In genomic region chr9:83920942-83921707, GRCh38 we compare ENCODE assay signal across 1 cellular context.
TF ChIP-seq lines count a peak whose summit lies in the region.

TSS of gene KIF27 (minus strand) at chr9:83921432. CDS start at chr9:83915591, 5,841 bp downstream.

TF ChIP-seq in H1, 55 proteins besides CTCF, POLR2A, EP300 and RAD21:
- TF ChIP-seq BACH1 (IDR thresholded peaks at IDR 0.05; ENCODE audit: low read length) (peak; percentile 52; the same call in 1 of the 2 replicates), RFX5 (IDR thresholded peaks at IDR 0.05; ENCODE audit: borderline replicate concordance, low read depth, low read length) (no peak), JUN (IDR thresholded peaks at IDR 0.05; ENCODE audit: low read depth, low read length) (no peak), TAF7 (optimal IDR thresholded peaks at IDR 0.05; ENCODE audit: borderline replicate concordance, low read depth, low read length) (peak; percentile 95), E2F6 (IDR thresholded peaks at IDR 0.05) (peak; percentile 98), SIX5 (IDR thresholded peaks at IDR 0.05; ENCODE audit: low read depth, low read length) (no peak), NRF1 (IDR thresholded peaks at IDR 0.05; ENCODE audit: low read depth, low read length) (peak; percentile 10; the same call in 1 of the 2 replicates), CHD1 (IDR thresholded peaks at IDR 0.05; ENCODE audit: low read depth, low read length) (no peak), CBX5 (IDR thresholded peaks at IDR 0.05; ENCODE audit: low read depth, low read length) (no peak), ATF3 (IDR thresholded peaks at IDR 0.05; ENCODE audit: insufficient read depth, low read depth, low read length) (no peak), KDM5A (IDR thresholded peaks at IDR 0.05; ENCODE audit: low read length) (no peak), PHF8 (conservative IDR thresholded peaks at IDR 0.05; ENCODE audit: low read depth, low read length) (peak; percentile 82), SP2 (IDR thresholded peaks at IDR 0.05; ENCODE audit: low read length) (no peak), NANOG (IDR thresholded peaks at IDR 0.05; ENCODE audit: insufficient read depth, low read depth, low read length, poor library complexity, severe bottlenecking) (peak; percentile 54), TBP (IDR thresholded peaks at IDR 0.05; ENCODE audit: low read depth, low read length) (0 out of 2 replicates have a peak, but pooled peaks have one; percentile 14), RBBP5 (IDR thresholded peaks at IDR 0.05; ENCODE audit: borderline replicate concordance, low read depth, low read length) (peak; percentile 87), FOSL1 (IDR thresholded peaks at IDR 0.05; ENCODE audit: insufficient read depth, low read depth, low read length) (no peak), EGR1 (IDR thresholded peaks at IDR 0.05; ENCODE audit: borderline replicate concordance, low read depth, low read length) (no peak; the same call in 1 of the 2 replicates), BRCA1 (IDR thresholded peaks at IDR 0.05; ENCODE audit: low read depth, low read length) (no peak), ZNF274 (IDR thresholded peaks at IDR 0.05; ENCODE audit: borderline replicate concordance, extremely low read depth, low read length) (no peak), KDM4A (IDR thresholded peaks at IDR 0.05; ENCODE audit: low read depth, low read length, severe bottlenecking) (peak; percentile 86), CBX8 (IDR thresholded peaks at IDR 0.05; ENCODE audit: borderline replicate concordance, low read depth, low read length) (no peak), GTF2F1 (IDR thresholded peaks at IDR 0.05; ENCODE audit: borderline replicate concordance, low read depth, low read length) (peak; percentile 6; the same call in 1 of the 2 replicates), TCF12 (IDR thresholded peaks at IDR 0.05; ENCODE audit: low read depth, low read length) (peak; percentile 13; the same call in 1 of the 2 replicates), ATF2 (IDR thresholded peaks at IDR 0.05; ENCODE audit: low read length) (no peak), CHD2 (IDR thresholded peaks at IDR 0.05; ENCODE audit: low read length) (no peak), CEBPB (IDR thresholded peaks at IDR 0.05; ENCODE audit: low read depth, low read length) (no peak), RNF2 (IDR thresholded peaks at IDR 0.05; ENCODE audit: borderline replicate concordance, low read depth, low read length, missing control alignments, poor library complexity, severe bottlenecking) (no peak), BCL11A (IDR thresholded peaks at IDR 0.05; ENCODE audit: low read depth in 2 of 2, low read length in 2 of 2) (no peak), TEAD4 (IDR thresholded peaks at IDR 0.05; ENCODE audit: low read depth, low read length) (no peak), SUZ12 (IDR thresholded peaks at IDR 0.05; ENCODE audit: low read length) (no peak), SP1 (IDR thresholded peaks at IDR 0.05; ENCODE audit: low read depth, low read length) (no peak), SP4 (IDR thresholded peaks at IDR 0.05; ENCODE audit: low read length) (0 out of 2 replicates have a peak, but pooled peaks have one; percentile 59), POLR2AphosphoS5 (IDR thresholded peaks at IDR 0.05; ENCODE audit: low read depth, low read length) (peak; percentile 99), TAF1 (IDR thresholded peaks at IDR 0.05; ENCODE audit: low read depth, low read length) (peak; percentile 71), ASH2L (IDR thresholded peaks at IDR 0.05; ENCODE audit: low read length) (peak; percentile 66), SAP30 (IDR thresholded peaks at IDR 0.05; ENCODE audit: insufficient read depth, insufficient replicate concordance, low read length) (no peak), MAFK (IDR thresholded peaks at IDR 0.05; ENCODE audit: low read depth, low read length) (no peak), GABPA (IDR thresholded peaks at IDR 0.05; ENCODE audit: borderline replicate concordance, insufficient read depth, low read length) (peak; percentile 78; the same call in 1 of the 2 replicates), RXRA (IDR thresholded peaks at IDR 0.05; ENCODE audit: insufficient read depth, low read depth, low read length) (no peak), KDM1A (IDR thresholded peaks at IDR 0.05; ENCODE audit: borderline replicate concordance, low read length) (no peak), USF2 (IDR thresholded peaks at IDR 0.05; ENCODE audit: low read length) (no peak), CHD7 (IDR thresholded peaks at IDR 0.05; ENCODE audit: insufficient replicate concordance, low read length) (no peak), POU5F1 (IDR thresholded peaks at IDR 0.05; ENCODE audit: low read depth, low read length) (no peak), EZH2 (IDR thresholded peaks at IDR 0.05; ENCODE audit: low read depth, low read length, severe bottlenecking) (no peak), MAX (IDR thresholded peaks at IDR 0.05) (peak; percentile 98), HDAC2 (IDR thresholded peaks at IDR 0.05; ENCODE audit: borderline replicate concordance in 1 of 2, low read depth in 2 of 2, low read length in 2 of 2) (peak; percentile 20 to 74; a peak in 1 of 4 replicates), CREB1 (IDR thresholded peaks at IDR 0.05) (peak; percentile 71), SIN3A (conservative IDR thresholded peaks at IDR 0.05 in 1 of 2, IDR thresholded peaks at IDR 0.05 in 1 of 2; ENCODE audit: low read depth in 1 of 2, low read length in 2 of 2) (no peak; a peak in 1 of 4 replicates), YY1 (IDR thresholded peaks at IDR 0.05; ENCODE audit: low read depth, low read length) (no peak), SRF (IDR thresholded peaks at IDR 0.05; ENCODE audit: low read depth, low read length) (no peak)
TF ChIP-seq in H1: peak in this region for 19.
